Comparison of ENCODE assay signal across 8 cellular contexts in genomic region chr3:56988874-56989433, GRCh38.
A peak's percentile ranks its signal among the peaks of the same experiment; 100 is the strongest.
DNase-seq lines count a peak whose midpoint lies in the region; ATAC-seq, FAIRE-seq and TF ChIP-seq lines count a peak whose summit lies in the region.

No MANE protein-coding gene starts in this region.

- ATAC-seq in GM21786 (IDR thresholded peaks at IDR 0.05; ENCODE audit: unreplicated experiment): no peak

- no peak for TF ChIP-seq POLR2A in breast epithelium (IDR thresholded peaks at IDR 0.05)

- DNase-seq in A172 (ENCODE audit: low spot score) (peak; percentile 78), GM19239 (ENCODE audit: insufficient read length, low spot score) (peak; percentile 30), NCI-H2171 treated with DMSO at 0.1 percent for 48 hours (lab: John Stamatoyannopoulos, UW) (peak; percentile 88), breast epithelium (ENCODE audit: low spot score in 2 of 2) (peak; percentile 58 to 81)
- DNase-seq in stimulated activated CD4-positive, alpha-beta T cell treated with anti-CD3 and anti-CD28 coated beads, Interleukin-15, amount 100 ng/mL, for 48 hours (ENCODE audit: low read depth in 2 of 2): peak; percentile 49 to 61

- no peaks in the 10 kb centered on the region for H3K27me3 ChIP-seq in breast epithelium

- H3K9me3 ChIP-seq in breast epithelium: no peaks in the 10 kb centered on the region

- intact Hi-C loops in breast epithelium (cut with DNase I; ENCODE audit: low total_unique reads): loop anchor here (10.0 kb wide), 1 partner anchor 284 kb away; no protein-coding TSS in a partner anchor

- no peaks in the 10 kb centered on the region for H3K4me1 ChIP-seq in breast epithelium

- no peaks in the 10 kb centered on the region for H3K36me3 ChIP-seq in breast epithelium

- H3K4me3 ChIP-seq in WI38 (ENCODE audit: low read depth, low read length) (no peak overlapping the region), breast epithelium (no peak overlapping the region)

- no peak overlapping the region for H3K27ac ChIP-seq in breast epithelium

- peak; percentile 90 for FAIRE-seq in GM19239 (lab: Jason Lieb, UNC)
- FAIRE-seq in islet of Langerhans (lab: Jason Lieb, UNC): peak; percentile 96

- TF ChIP-seq CTCF in WI38 (IDR thresholded peaks at IDR 0.05; ENCODE audit: low read depth, low read length): peak; percentile 44
- TF ChIP-seq CTCF in breast epithelium (IDR thresholded peaks at IDR 0.05): peak; percentile 78 to 83 (median 82)

Comparison
In these comparisons a context has a peak if more than half of its experiments do, and no peak if none do; other contexts are left out.
1. DNase-seq: peak in every context shown above with its lines; median percentile 88 in NCI-H2171 treated with DMSO at 0.1 percent for 48 hours; 78 in A172; 70 in breast epithelium; 55 in stimulated activated CD4-positive, alpha-beta T cell treated with anti-CD3 and anti-CD28 coated beads, Interleukin-15, amount 100 ng/mL, for 48 hours; 30 in GM19239.